15 cellular contexts compared by ENCODE assay signal in the genomic region with DNA sequence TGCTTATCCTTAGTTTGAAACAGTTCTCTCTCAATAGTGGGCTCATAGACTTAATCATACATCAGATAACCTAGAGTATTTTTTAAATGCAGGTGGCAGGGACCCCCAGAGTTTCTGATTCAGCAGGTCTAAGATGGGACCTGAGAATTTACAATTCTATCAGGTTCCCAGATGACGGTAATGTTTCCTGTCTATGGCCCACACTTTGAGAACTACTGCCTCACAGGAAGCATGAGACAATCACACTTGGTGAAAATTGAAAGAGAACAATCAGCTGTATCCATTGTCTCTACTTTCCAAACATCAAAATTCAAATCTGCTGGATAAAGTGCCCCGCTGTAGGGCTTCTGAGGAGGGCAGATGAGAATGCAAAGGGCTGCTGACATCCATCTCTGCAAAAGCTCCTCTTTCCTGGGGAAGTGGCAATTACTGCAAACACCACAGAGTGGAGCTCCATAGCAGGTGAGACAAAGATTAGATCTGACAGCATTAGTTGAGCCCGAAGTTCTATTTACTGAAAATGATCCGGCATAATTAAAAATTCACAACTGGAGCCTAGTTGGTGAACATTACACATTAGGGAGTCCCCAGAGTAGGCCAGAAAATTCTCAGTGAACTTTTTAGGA.
DNase-seq lines count a peak whose midpoint lies in the region; ATAC-seq and TF ChIP-seq lines count a peak whose summit lies in the region.
"Had no signal": no experiment of that assay in that cellular context is flagged by ENCODE, and none has a peak within 500 bp of the region (broad histone marks: within the 10 kb centered on the region; RNA-seq: fewer than 3 reads in every experiment).

No MANE protein-coding gene starts in this region.

- no peak overlapping the region for H2AFZ ChIP-seq in GM23338

- peak overlapping the region; percentile 6; the same call in 1 of the 2 replicates for H3K4me2 ChIP-seq in GM23338

- no peaks in the 10 kb centered on the region for H4K20me1 ChIP-seq in GM23338 (replicated peaks; ENCODE audit: insufficient read depth)

- in situ Hi-C loops in SK-MEL-5 (cut with HindIII; ENCODE audit: low pct_unique_long_range_greater_than_20kb, low sequenced_read_pairs) = no loop called here

- H3K79me2 ChIP-seq in GM23338 (replicated peaks; ENCODE audit: insufficient read depth) = no peaks in the 10 kb centered on the region

- H3K27ac ChIP-seq in C4-2B (no peak overlapping the region), GM23338 (ENCODE audit: low read depth) (no peak overlapping the region)
- H3K27ac ChIP-seq: tibial nerve had no signal

- no peak overlapping the region for H3K4me3 ChIP-seq in GM23338
- H3K4me3 ChIP-seq: lung, tibial nerve had no signal

- no peaks in the 10 kb centered on the region for H3F3A ChIP-seq in GM23338 (replicated peaks; ENCODE audit: low read depth)

- peaks cover 49% of the 10 kb centered on the region for H3K4me1 Mint-ChIP-seq in GM23338

- H3K27me3 Mint-ChIP-seq in GM23338 (ENCODE audit: insufficient read depth, low read depth, poor library complexity) = peaks cover 30% of the 10 kb centered on the region
- H3K27me3 Mint-ChIP-seq: activated naive CD4-positive, alpha-beta T cell treated with anti-CD3 and anti-CD28 coated beads, Interleukin-2, amount 10 ng/mL, durations not matched to agents 7 days and 5 days had no signal

- no peaks in the 10 kb centered on the region for H3K36me3 ChIP-seq in GM23338 (ENCODE audit: insufficient read depth)
- H3K36me3 ChIP-seq: tibial nerve had no signal

- H3K27ac Mint-ChIP-seq in GM23338 = no peak overlapping the region
- H3K27ac Mint-ChIP-seq: activated naive CD4-positive, alpha-beta T cell treated with anti-CD3 and anti-CD28 coated beads, Interleukin-2, amount 10 ng/mL, durations not matched to agents 7 days and 5 days had no signal

- DNase-seq in GM23338 (ENCODE audit: low spot score) = peak; percentile 36
- peak; percentile 23 for DNase-seq in SK-MEL-5 (ENCODE audit: low read depth, low spot score)
- DNase-seq in medulla oblongata (ENCODE audit: extremely low spot score) = peak; percentile 3
- no peak for DNase-seq in NCI-H1417 treated with DMSO at 0.1 percent for 48 hours (lab: John Stamatoyannopoulos, UW)
- DNase-seq in stimulated activated CD4-positive, alpha-beta T cell treated with anti-CD3 and anti-CD28 coated beads, Interleukin-2, amount 100 ng/mL, for 24 hours = no peak
- no peak for DNase-seq in AG08396 (ENCODE audit: low spot score)
- DNase-seq: activated naive CD4-positive, alpha-beta T cell treated with anti-CD3 and anti-CD28 coated beads, Interleukin-2, amount 10 ng/mL, durations not matched to agents 7 days and 5 days; cortex of kidney; foreskin melanocyte; SHP77 treated with DMSO at 0.1 percent for 48 hours had no signal

- ATAC-seq in GM23338 (peak; percentile 84), HG02884 (IDR thresholded peaks at IDR 0.05; ENCODE audit: unreplicated experiment) (no peak)
- ATAC-seq: activated CD4-positive, CD25-positive, alpha-beta regulatory T cell treated with anti-CD3 and anti-CD28 coated beads, Interleukin-2, amount 50 U/mL, for 24 hours had no signal

- H3K9me2 ChIP-seq in GM23338 (ENCODE audit: insufficient read depth) = no peaks in the 10 kb centered on the region

- peaks cover 13% of the 10 kb centered on the region for H3K36me3 Mint-ChIP-seq in GM23338 (ENCODE audit: low read depth)
- H3K36me3 Mint-ChIP-seq: activated naive CD4-positive, alpha-beta T cell treated with anti-CD3 and anti-CD28 coated beads, Interleukin-2, amount 10 ng/mL, durations not matched to agents 7 days and 5 days had no signal

- H3K27me3 ChIP-seq in GM23338 (ENCODE audit: insufficient read depth) = peaks cover 54% of the 10 kb centered on the region

- peaks cover 7% of the 10 kb centered on the region; the same call in 1 of the 2 replicates for H3K4me1 ChIP-seq in GM23338 (ENCODE audit: insufficient read depth)
- H3K4me1 ChIP-seq: tibial nerve had no signal

- TF ChIP-seq CTCF in C4-2B (conservative IDR thresholded peaks at IDR 0.05) (peak; percentile 30; the same call in 1 of the 2 replicates), GM23338 (conservative IDR thresholded peaks at IDR 0.05; ENCODE audit: low read depth in 2 of 2) (peak; percentile 37 to 52)

- H3K4me3 Mint-ChIP-seq in GM23338 = no peak overlapping the region
- H3K4me3 Mint-ChIP-seq: activated naive CD4-positive, alpha-beta T cell treated with anti-CD3 and anti-CD28 coated beads, Interleukin-2, amount 10 ng/mL, durations not matched to agents 7 days and 5 days had no signal

- peaks cover 15% of the 10 kb centered on the region for H3K9me3 Mint-ChIP-seq in GM23338

TF ChIP-seq in GM23338, 12 proteins besides CTCF, POLR2A, EP300 and RAD21 (continues in another document):
- TF ChIP-seq POLR2AphosphoS5 (IDR thresholded peaks at IDR 0.05; ENCODE audit: low read depth) (no peak), ZNF331 (CRISPR knock-in tag; IDR thresholded peaks at IDR 0.05; ENCODE audit: low read depth) (no peak), ZNF114 (CRISPR knock-in tag; IDR thresholded peaks at IDR 0.05) (no peak), JUNB (IDR thresholded peaks at IDR 0.05; ENCODE audit: unreplicated experiment) (no peak), STAT1 (IDR thresholded peaks at IDR 0.05; ENCODE audit: unreplicated experiment) (no peak), EZH2 (IDR thresholded peaks at IDR 0.05; ENCODE audit: low read depth, unreplicated experiment) (no peak), NANOG (IDR thresholded peaks at IDR 0.05; ENCODE audit: borderline replicate concordance) (no peak), CREB1 (CRISPR knock-in tag; IDR thresholded peaks at IDR 0.05; ENCODE audit: low read depth) (no peak), EZH2phosphoT487 (IDR thresholded peaks at IDR 0.05; ENCODE audit: unreplicated experiment) (no peak)
- TF ChIP-seq, protein P1, sequence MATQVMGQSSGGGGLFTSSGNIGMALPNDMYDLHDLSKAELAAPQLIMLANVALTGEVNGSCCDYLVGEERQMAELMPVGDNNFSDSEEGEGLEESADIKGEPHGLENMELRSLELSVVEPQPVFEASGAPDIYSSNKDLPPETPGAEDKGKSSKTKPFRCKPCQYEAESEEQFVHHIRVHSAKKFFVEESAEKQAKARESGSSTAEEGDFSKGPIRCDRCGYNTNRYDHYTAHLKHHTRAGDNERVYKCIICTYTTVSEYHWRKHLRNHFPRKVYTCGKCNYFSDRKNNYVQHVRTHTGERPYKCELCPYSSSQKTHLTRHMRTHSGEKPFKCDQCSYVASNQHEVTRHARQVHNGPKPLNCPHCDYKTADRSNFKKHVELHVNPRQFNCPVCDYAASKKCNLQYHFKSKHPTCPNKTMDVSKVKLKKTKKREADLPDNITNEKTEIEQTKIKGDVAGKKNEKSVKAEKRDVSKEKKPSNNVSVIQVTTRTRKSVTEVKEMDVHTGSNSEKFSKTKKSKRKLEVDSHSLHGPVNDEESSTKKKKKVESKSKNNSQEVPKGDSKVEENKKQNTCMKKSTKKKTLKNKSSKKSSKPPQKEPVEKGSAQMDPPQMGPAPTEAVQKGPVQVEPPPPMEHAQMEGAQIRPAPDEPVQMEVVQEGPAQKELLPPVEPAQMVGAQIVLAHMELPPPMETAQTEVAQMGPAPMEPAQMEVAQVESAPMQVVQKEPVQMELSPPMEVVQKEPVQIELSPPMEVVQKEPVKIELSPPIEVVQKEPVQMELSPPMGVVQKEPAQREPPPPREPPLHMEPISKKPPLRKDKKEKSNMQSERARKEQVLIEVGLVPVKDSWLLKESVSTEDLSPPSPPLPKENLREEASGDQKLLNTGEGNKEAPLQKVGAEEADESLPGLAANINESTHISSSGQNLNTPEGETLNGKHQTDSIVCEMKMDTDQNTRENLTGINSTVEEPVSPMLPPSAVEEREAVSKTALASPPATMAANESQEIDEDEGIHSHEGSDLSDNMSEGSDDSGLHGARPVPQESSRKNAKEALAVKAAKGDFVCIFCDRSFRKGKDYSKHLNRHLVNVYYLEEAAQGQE (IDR thresholded peaks at IDR 0.05; ENCODE audit: unreplicated experiment) = no peak
- TF ChIP-seq, protein P2, sequence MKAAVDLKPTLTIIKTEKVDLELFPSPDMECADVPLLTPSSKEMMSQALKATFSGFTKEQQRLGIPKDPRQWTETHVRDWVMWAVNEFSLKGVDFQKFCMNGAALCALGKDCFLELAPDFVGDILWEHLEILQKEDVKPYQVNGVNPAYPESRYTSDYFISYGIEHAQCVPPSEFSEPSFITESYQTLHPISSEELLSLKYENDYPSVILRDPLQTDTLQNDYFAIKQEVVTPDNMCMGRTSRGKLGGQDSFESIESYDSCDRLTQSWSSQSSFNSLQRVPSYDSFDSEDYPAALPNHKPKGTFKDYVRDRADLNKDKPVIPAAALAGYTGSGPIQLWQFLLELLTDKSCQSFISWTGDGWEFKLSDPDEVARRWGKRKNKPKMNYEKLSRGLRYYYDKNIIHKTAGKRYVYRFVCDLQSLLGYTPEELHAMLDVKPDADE (IDR thresholded peaks at IDR 0.05) = no peak

Comparison
In these comparisons a context has a peak if more than half of its experiments do, and no peak if none do; other contexts are left out.
1. DNase-seq: peak in GM23338 (single experiment), SK-MEL-5 (single experiment) and medulla oblongata (single experiment); none in NCI-H1417 treated with DMSO at 0.1 percent for 48 hours (single experiment), stimulated activated CD4-positive, alpha-beta T cell treated with anti-CD3 and anti-CD28 coated beads, Interleukin-2, amount 100 ng/mL, for 24 hours (0 of 2) and AG08396 (single experiment).